Comparison of ENCODE assay signal across 1 cellular context in the genomic region with DNA sequence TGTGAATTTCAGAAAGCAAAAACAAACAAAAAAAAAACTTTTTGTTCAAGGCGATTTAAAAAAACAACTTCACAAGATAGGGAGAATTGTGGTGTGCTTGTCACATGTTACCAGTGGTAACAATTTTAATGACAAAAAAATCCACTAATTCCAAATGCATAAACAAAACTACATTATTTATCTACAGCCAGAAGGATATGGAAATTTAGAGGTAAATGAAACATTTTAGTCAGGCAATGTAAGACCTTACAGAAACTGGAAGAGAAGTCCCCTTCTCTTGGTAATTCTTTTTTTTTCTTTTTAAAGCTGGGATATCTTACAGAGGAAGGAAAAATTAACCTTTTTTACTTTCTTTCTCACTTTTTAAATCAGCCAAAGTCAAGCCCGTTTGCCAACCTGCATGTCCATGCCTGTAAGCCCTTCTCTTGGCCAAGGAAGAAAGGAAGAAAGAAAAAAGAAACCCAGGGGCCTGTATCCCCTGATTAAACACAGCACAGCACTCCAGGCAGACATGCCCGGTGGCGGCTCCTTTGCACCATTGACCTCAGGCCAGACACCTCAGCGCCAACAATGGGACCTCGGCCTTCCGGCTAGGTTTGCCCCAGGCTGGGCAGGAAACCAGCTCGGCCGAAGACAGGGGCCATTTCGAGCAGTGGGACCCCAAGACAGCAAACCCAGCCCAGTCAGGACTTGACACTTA.
TF ChIP-seq lines count a peak whose summit lies in the region.

No MANE protein-coding gene starts in this region.

TF ChIP-seq in K562, 482 proteins besides CTCF, POLR2A, EP300 and RAD21:
- TF ChIP-seq FOXP1 (CRISPR knock-in tag; IDR thresholded peaks at IDR 0.05) (no peak), ZBTB7A (IDR thresholded peaks at IDR 0.05; ENCODE audit: borderline replicate concordance, control insufficient read depth, low read depth, low read length) (no peak), RBBP5 (IDR thresholded peaks at IDR 0.05; ENCODE audit: borderline replicate concordance, insufficient read depth, low read length, poor library complexity, severe bottlenecking) (no peak), TAF1 (IDR thresholded peaks at IDR 0.05; ENCODE audit: control insufficient read depth, extremely low read depth, insufficient read depth, low read length, severe bottlenecking) (no peak), BRD4 (IDR thresholded peaks at IDR 0.05) (no peak), E2F1 (CRISPR knock-in tag; IDR thresholded peaks at IDR 0.05) (no peak), ZFP1 (CRISPR knock-in tag; IDR thresholded peaks at IDR 0.05) (no peak), ATF4 (CRISPR knock-in tag; IDR thresholded peaks at IDR 0.05) (no peak), ZFX (CRISPR knock-in tag; IDR thresholded peaks at IDR 0.05) (no peak), ZNF253 (CRISPR knock-in tag; conservative IDR thresholded peaks at IDR 0.05) (no peak)
